1 cellular context compared by ENCODE assay signal in the genomic region with DNA sequence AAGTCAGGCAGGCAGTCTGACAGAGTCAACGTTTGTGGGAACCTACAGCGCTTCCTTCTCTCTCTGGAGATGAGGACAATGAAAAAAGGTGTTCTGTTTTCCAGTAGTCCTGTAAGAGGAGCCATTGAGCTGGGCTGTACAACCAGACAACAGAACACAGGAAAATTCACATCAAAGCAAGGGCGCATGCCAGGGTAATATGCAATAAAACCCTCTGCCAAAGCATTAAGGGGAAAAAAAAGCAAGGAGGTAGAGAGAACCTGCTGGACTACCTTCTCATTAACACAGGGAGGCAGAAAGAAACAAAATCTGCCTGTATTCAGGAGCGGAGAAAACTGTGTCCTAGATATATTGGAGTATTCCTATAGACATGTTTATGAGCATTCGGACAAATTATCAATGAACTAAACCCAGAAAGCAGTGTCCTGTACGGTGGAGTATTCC.
TF ChIP-seq lines count a peak whose summit lies in the region.

No MANE protein-coding gene starts in this region.

TF ChIP-seq in HepG2, 621 proteins besides CTCF, POLR2A, EP300 and RAD21 (continued from another document and continues in another):
- TF ChIP-seq, protein P1, sequence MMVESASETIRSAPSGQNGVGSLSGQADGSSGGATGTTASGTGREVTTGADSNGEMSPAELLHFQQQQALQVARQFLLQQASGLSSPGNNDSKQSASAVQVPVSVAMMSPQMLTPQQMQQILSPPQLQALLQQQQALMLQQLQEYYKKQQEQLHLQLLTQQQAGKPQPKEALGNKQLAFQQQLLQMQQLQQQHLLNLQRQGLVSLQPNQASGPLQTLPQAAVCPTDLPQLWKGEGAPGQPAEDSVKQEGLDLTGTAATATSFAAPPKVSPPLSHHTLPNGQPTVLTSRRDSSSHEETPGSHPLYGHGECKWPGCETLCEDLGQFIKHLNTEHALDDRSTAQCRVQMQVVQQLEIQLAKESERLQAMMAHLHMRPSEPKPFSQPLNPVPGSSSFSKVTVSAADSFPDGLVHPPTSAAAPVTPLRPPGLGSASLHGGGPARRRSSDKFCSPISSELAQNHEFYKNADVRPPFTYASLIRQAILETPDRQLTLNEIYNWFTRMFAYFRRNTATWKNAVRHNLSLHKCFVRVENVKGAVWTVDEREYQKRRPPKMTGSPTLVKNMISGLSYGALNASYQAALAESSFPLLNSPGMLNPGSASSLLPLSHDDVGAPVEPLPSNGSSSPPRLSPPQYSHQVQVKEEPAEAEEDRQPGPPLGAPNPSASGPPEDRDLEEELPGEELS (CRISPR knock-in tag; IDR thresholded peaks at IDR 0.05): peak; percentile 54; the same call in 1 of the 2 replicates
- TF ChIP-seq HMGXB3 (CRISPR knock-in tag; IDR thresholded peaks at IDR 0.05; ENCODE audit: borderline replicate concordance): peak; percentile 60; the same call in 1 of the 2 replicates
- no peak for TF ChIP-seq ZNF274 (CRISPR knock-in tag; IDR thresholded peaks at IDR 0.05)
- TF ChIP-seq NFKBIZ (CRISPR knock-in tag; IDR thresholded peaks at IDR 0.05): no peak
- 0 out of 2 replicates have a peak, but pooled peaks have one; percentile 74 for TF ChIP-seq ZNF614 (CRISPR knock-in tag; IDR thresholded peaks at IDR 0.05; ENCODE audit: borderline replicate concordance)
- TF ChIP-seq, protein P2, sequence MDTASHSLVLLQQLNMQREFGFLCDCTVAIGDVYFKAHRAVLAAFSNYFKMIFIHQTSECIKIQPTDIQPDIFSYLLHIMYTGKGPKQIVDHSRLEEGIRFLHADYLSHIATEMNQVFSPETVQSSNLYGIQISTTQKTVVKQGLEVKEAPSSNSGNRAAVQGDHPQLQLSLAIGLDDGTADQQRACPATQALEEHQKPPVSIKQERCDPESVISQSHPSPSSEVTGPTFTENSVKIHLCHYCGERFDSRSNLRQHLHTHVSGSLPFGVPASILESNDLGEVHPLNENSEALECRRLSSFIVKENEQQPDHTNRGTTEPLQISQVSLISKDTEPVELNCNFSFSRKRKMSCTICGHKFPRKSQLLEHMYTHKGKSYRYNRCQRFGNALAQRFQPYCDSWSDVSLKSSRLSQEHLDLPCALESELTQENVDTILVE (CRISPR knock-in tag; IDR thresholded peaks at IDR 0.05): peak; percentile 66; the same call in 1 of the 2 replicates
- TF ChIP-seq MIER3 (CRISPR knock-in tag; IDR thresholded peaks at IDR 0.05; ENCODE audit: borderline replicate concordance): peak; percentile 29; the same call in 1 of the 2 replicates
- TF ChIP-seq GATAD2A (CRISPR knock-in tag; IDR thresholded peaks at IDR 0.05): peak; percentile 51; the same call in 1 of the 2 replicates
- 0 out of 2 replicates have a peak, but pooled peaks have one; percentile 43 for TF ChIP-seq ZNF850 (CRISPR knock-in tag; conservative IDR thresholded peaks at IDR 0.05)
- TF ChIP-seq ZNF383 (CRISPR knock-in tag; IDR thresholded peaks at IDR 0.05; ENCODE audit: borderline replicate concordance): no peak
- no peak for TF ChIP-seq NFE2L2 (IDR thresholded peaks at IDR 0.05; ENCODE audit: low read length)
- TF ChIP-seq TFE3 (CRISPR knock-in tag; IDR thresholded peaks at IDR 0.05): peak; percentile 35; the same call in 1 of the 2 replicates
- no peak for TF ChIP-seq NR2F6 (IDR thresholded peaks at IDR 0.05)
- TF ChIP-seq NR2F6 (CRISPR knock-in tag; IDR thresholded peaks at IDR 0.05): peak; percentile 6; the same call in 1 of the 2 replicates
- TF ChIP-seq ERF (CRISPR knock-in tag; IDR thresholded peaks at IDR 0.05): peak; percentile 58; the same call in 1 of the 2 replicates
- peak; percentile 65 for TF ChIP-seq KAT8 (CRISPR knock-in tag; IDR thresholded peaks at IDR 0.05)
- TF ChIP-seq, protein P3, sequence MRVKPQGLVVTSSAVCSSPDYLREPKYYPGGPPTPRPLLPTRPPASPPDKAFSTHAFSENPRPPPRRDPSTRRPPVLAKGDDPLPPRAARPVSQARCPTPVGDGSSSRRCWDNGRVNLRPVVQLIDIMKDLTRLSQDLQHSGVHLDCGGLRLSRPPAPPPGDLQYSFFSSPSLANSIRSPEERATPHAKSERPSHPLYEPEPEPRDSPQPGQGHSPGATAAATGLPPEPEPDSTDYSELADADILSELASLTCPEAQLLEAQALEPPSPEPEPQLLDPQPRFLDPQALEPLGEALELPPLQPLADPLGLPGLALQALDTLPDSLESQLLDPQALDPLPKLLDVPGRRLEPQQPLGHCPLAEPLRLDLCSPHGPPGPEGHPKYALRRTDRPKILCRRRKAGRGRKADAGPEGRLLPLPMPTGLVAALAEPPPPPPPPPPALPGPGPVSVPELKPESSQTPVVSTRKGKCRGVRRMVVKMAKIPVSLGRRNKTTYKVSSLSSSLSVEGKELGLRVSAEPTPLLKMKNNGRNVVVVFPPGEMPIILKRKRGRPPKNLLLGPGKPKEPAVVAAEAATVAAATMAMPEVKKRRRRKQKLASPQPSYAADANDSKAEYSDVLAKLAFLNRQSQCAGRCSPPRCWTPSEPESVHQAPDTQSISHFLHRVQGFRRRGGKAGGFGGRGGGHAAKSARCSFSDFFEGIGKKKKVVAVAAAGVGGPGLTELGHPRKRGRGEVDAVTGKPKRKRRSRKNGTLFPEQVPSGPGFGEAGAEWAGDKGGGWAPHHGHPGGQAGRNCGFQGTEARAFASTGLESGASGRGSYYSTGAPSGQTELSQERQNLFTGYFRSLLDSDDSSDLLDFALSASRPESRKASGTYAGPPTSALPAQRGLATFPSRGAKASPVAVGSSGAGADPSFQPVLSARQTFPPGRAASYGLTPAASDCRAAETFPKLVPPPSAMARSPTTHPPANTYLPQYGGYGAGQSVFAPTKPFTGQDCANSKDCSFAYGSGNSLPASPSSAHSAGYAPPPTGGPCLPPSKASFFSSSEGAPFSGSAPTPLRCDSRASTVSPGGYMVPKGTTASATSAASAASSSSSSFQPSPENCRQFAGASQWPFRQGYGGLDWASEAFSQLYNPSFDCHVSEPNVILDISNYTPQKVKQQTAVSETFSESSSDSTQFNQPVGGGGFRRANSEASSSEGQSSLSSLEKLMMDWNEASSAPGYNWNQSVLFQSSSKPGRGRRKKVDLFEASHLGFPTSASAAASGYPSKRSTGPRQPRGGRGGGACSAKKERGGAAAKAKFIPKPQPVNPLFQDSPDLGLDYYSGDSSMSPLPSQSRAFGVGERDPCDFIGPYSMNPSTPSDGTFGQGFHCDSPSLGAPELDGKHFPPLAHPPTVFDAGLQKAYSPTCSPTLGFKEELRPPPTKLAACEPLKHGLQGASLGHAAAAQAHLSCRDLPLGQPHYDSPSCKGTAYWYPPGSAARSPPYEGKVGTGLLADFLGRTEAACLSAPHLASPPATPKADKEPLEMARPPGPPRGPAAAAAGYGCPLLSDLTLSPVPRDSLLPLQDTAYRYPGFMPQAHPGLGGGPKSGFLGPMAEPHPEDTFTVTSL (CRISPR knock-in tag; IDR thresholded peaks at IDR 0.05; ENCODE audit: borderline replicate concordance): no peak; the same call in 1 of the 2 replicates
- TF ChIP-seq JUN (CRISPR knock-in tag; IDR thresholded peaks at IDR 0.05): 0 out of 2 replicates have a peak, but pooled peaks have one; percentile 21
- 0 out of 2 replicates have a peak, but pooled peaks have one; percentile 20 for TF ChIP-seq TSC22D2 (CRISPR knock-in tag; IDR thresholded peaks at IDR 0.05; ENCODE audit: borderline replicate concordance)
- TF ChIP-seq NFIB (CRISPR knock-in tag; IDR thresholded peaks at IDR 0.05; ENCODE audit: borderline replicate concordance): no peak
- TF ChIP-seq FOXO1 (CRISPR knock-in tag; IDR thresholded peaks at IDR 0.05): 0 out of 2 replicates have a peak, but pooled peaks have one; percentile 42
- TF ChIP-seq MXD4 (CRISPR knock-in tag; IDR thresholded peaks at IDR 0.05): peak; percentile 16; the same call in 1 of the 2 replicates
- TF ChIP-seq DRAP1 (CRISPR knock-in tag; IDR thresholded peaks at IDR 0.05): peak; percentile 35; the same call in 1 of the 2 replicates
- 0 out of 2 replicates have a peak, but pooled peaks have one; percentile 41 for TF ChIP-seq MLX (CRISPR knock-in tag; IDR thresholded peaks at IDR 0.05)
- TF ChIP-seq TEF (CRISPR knock-in tag; IDR thresholded peaks at IDR 0.05): no peak
- TF ChIP-seq, protein P4, sequence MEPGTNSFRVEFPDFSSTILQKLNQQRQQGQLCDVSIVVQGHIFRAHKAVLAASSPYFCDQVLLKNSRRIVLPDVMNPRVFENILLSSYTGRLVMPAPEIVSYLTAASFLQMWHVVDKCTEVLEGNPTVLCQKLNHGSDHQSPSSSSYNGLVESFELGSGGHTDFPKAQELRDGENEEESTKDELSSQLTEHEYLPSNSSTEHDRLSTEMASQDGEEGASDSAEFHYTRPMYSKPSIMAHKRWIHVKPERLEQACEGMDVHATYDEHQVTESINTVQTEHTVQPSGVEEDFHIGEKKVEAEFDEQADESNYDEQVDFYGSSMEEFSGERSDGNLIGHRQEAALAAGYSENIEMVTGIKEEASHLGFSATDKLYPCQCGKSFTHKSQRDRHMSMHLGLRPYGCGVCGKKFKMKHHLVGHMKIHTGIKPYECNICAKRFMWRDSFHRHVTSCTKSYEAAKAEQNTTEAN (CRISPR knock-in tag; conservative IDR thresholded peaks at IDR 0.05): 0 out of 2 replicates have a peak, but pooled peaks have one; percentile 39
- no peak for TF ChIP-seq FOXP1 (IDR thresholded peaks at IDR 0.05)
- TF ChIP-seq FOXP1 (CRISPR knock-in tag; IDR thresholded peaks at IDR 0.05): peak; percentile 45
- peak; percentile 87 for TF ChIP-seq STAG1 (CRISPR knock-in tag; IDR thresholded peaks at IDR 0.05)
- TF ChIP-seq SMC3 (IDR thresholded peaks at IDR 0.05; ENCODE audit: low read length): peak; percentile 89
- TF ChIP-seq PHF21A (CRISPR knock-in tag; IDR thresholded peaks at IDR 0.05): peak; percentile 51; the same call in 1 of the 2 replicates
- no peak for TF ChIP-seq ZNF577 (CRISPR knock-in tag; IDR thresholded peaks at IDR 0.05; ENCODE audit: borderline replicate concordance, low read depth)
- TF ChIP-seq FOXK1 (CRISPR knock-in tag; IDR thresholded peaks at IDR 0.05; ENCODE audit: borderline replicate concordance, low read depth): no peak
- no peak for TF ChIP-seq ZNF761 (CRISPR knock-in tag; conservative IDR thresholded peaks at IDR 0.05)
- TF ChIP-seq RARG (CRISPR knock-in tag; IDR thresholded peaks at IDR 0.05; ENCODE audit: low read depth): no peak
- no peak for TF ChIP-seq PHB2 (IDR thresholded peaks at IDR 0.05; ENCODE audit: partially characterized antibody)
- TF ChIP-seq ZNF556 (CRISPR knock-in tag; IDR thresholded peaks at IDR 0.05; ENCODE audit: borderline replicate concordance): no peak
